29 cellular contexts compared by ENCODE assay signal in genomic region chr10:49516216-49516970, GRCh38.
"Had no signal": no experiment of that assay in that cellular context is flagged by ENCODE, and none has a peak within 500 bp of the region (broad histone marks: within the 10 kb centered on the region; RNA-seq: fewer than 3 reads in every experiment).

No MANE protein-coding gene starts in this region.

- H2AFZ ChIP-seq: neural progenitor cell, parathyroid adenoma had no signal

- H3K27ac ChIP-seq: neural progenitor cell, ovary, parathyroid adenoma, psoas muscle, skin epidermis, spleen, suprapubic skin, testis, tibial artery, transverse colon, upper lobe of left lung, vagina had no signal

- H3K9me3 ChIP-seq: ovary, psoas muscle, spleen, suprapubic skin, testis, tibial artery, transverse colon, upper lobe of left lung, vagina had no signal

- H3K27me3 ChIP-seq: neural progenitor cell, ovary, spleen, suprapubic skin, testis, tibial artery, transverse colon, upper lobe of left lung, vagina had no signal

- H3K36me3 ChIP-seq: neural progenitor cell, ovary, transverse colon had no signal

- FAIRE-seq: urothelium cell line had no signal

- ATAC-seq: natural killer cell; psoas muscle; right cardiac atrium; sciatic nerve; stimulated activated memory B cell treated with anti-CD40 and anti-IgM and Interleukin-4, amounts not matched to agents 10 μg/mL and 1 μg/mL and 100 μg/mL, for 72 hours; stimulated activated naive CD8-positive, alpha-beta T cell treated with anti-CD3 and anti-CD28 coated beads, Interleukin-15, amount 100 ng/mL, for 72 hours; stimulated activated naive CD8-positive, alpha-beta T cell treated with anti-CD3 and anti-CD28 coated beads, Interleukin-15, Interleukin-2, amounts not matched to agents 100 U/mL and 50 U/mL, for 24 hours had no signal

- H3K9ac ChIP-seq: neural progenitor cell, parathyroid adenoma had no signal

- H3K4me3 ChIP-seq: neural progenitor cell, ovary, psoas muscle, skin epidermis, smooth muscle cell, spleen, suprapubic skin, testis, tibial artery, transverse colon, upper lobe of left lung, vagina had no signal

- H3K4me1 ChIP-seq: parathyroid adenoma, suprapubic skin, testis, transverse colon, vagina had no signal

- H3K4me2 ChIP-seq: neural progenitor cell, smooth muscle cell had no signal

- DNase-seq: natural killer cell; occipital lobe; ovary; posterior cingulate gyrus; psoas muscle; right cardiac atrium; spleen; stimulated activated CD4-positive, alpha-beta T cell treated with anti-CD3 and anti-CD28 coated beads, Interleukin-12 subunit alpha, Interleukin-12 subunit beta, amount 100 ng/mL, for 4 hours; stimulated activated CD4-positive, alpha-beta T cell treated with anti-CD3 and anti-CD28 coated beads, Interleukin-1b, Interleukin-23, amount 100 ng/mL, for 48 hours; stimulated activated CD4-positive, alpha-beta T cell treated with anti-CD3 and anti-CD28 coated beads, Interleukin-4, amount 100 ng/mL, for 1 hour; stimulated activated CD4-positive, alpha-beta T cell treated with anti-CD3 and anti-CD28 coated beads, Interleukin-4, amount 100 ng/mL, for 4 hours; stimulated activated CD8-positive, alpha-beta memory T cell treated with anti-CD3 and anti-CD28 coated beads, Interleukin-4, amount 100 ng/mL, for 48 hours; stimulated activated naive CD4-positive, alpha-beta T cell; stimulated activated naive CD8-positive, alpha-beta T cell treated with anti-CD3 and anti-CD28 coated beads, Interleukin-15, amount 100 ng/mL, for 72 hours; stimulated activated naive CD8-positive, alpha-beta T cell treated with anti-CD3 and anti-CD28 coated beads, Interleukin-15, Interleukin-2, amounts not matched to agents 100 U/mL and 50 U/mL, for 24 hours; substantia nigra; testis; tibial artery; transverse colon; upper lobe of left lung had no signal
